ENCODE assay signal across 11 cellular contexts in the genomic region with DNA sequence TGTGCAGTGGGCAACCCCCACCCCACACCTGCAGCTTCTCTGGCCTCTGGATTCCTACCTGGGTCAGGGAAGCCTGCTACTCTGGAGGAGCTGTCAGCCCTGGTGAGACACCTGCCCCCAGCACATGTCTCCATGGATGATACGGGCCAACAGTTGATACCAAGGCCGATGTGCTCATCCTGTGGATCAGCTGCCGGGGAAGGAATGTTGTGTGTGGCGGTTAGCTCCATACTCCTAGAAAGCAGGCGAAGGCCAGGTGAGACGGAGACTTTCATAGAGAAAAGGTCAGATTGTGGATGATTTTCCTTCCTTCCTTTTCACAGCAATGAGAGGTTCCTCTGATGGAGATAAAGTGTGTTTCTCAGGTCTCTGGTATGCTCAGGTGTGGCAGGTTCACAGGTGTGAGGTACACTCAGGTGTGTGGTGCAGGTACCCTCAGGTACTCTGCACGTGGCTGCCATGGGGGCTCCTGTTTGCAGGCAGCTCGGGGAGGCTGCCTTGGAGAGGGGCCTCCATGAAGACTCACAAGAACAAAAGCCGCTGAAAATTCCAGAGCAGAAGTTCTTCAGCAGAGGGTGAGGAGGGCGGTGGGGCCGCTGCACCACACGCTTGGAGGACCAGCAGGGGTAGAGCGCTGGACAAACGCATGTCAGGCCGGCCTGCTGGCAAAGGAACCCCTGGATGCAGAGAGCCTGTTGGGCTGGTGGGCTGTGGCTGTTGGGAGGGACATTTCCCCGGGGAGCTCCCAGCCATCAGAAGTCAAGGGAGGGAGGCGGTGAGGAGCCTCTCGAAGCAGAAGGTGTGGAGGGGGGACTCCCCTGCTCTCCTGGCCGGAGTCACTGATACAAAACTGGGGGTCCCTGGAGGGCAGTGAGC. TPM values are rescaled to one million over a fixed set of nuclear protein-coding genes. Genes with fewer than 3 reads are reported as not detected.
DNase-seq lines count a peak whose midpoint lies in the region; ATAC-seq, FAIRE-seq and TF ChIP-seq lines count a peak whose summit lies in the region.
"Had no signal": no experiment of that assay in that cellular context is flagged by ENCODE, and none has a peak within 500 bp of the region (broad histone marks: within the 10 kb centered on the region; RNA-seq: fewer than 3 reads in every experiment).

No MANE protein-coding gene starts in this region.

- H3K4me1 ChIP-seq in BLaER1 = peaks cover 90% of the 10 kb centered on the region

- H3K27me3 ChIP-seq in BLaER1 = peaks cover 32% of the 10 kb centered on the region

- peak overlapping the region; percentile 87 for H3K4me2 ChIP-seq in BLaER1

- H3K4me3 Mint-ChIP-seq in activated B cell treated with CpG ODN at 0.5 μM for 24 hours = no peak overlapping the region

- H3K4me3 ChIP-seq in BLaER1 = no peak overlapping the region
- H3K4me3 ChIP-seq: heart right ventricle had no signal

- ATAC-seq in GM19351 (IDR thresholded peaks at IDR 0.05; ENCODE audit: unreplicated experiment) (peak; percentile 5), HG02852 (IDR thresholded peaks at IDR 0.05; ENCODE audit: unreplicated experiment) (peak; percentile 19), activated B cell treated with CpG ODN at 0.5 μM for 24 hours (ENCODE audit: low read depth) (peak; percentile 6), sciatic nerve (no peak)

- no peaks in the 10 kb centered on the region for H3K9me3 Mint-ChIP-seq in activated B cell treated with CpG ODN at 0.5 μM for 24 hours

- no peaks in the 10 kb centered on the region for H3K9me3 ChIP-seq in BLaER1
- H3K9me3 ChIP-seq: heart right ventricle had no signal

- H3K9ac ChIP-seq in BLaER1 = no peak overlapping the region

- H3K27me3 Mint-ChIP-seq in activated B cell treated with CpG ODN at 0.5 μM for 24 hours = peaks cover 11% of the 10 kb centered on the region

- CTCF ChIA-PET in activated B cell treated with CpG ODN at 0.5 μM for 24 hours (lab: Charles Lee) = interaction anchor here (1.0 to 4.5 kb wide), 10 partner anchors 21 to 586 kb away, joined by 3 to 34 read pairs (median 6); no protein-coding TSS in a partner anchor

- peaks cover 21% of the 10 kb centered on the region for H3K36me3 ChIP-seq in BLaER1

- H3K27ac Mint-ChIP-seq in activated B cell treated with CpG ODN at 0.5 μM for 24 hours = peak overlapping the region; percentile 6

- POLR2A ChIA-PET in activated B cell treated with CpG ODN at 0.5 μM for 24 hours (lab: Charles Lee) = interaction anchor here (0.5 to 1.6 kb wide), 5 partner anchors 39 to 130 kb away, joined by 3 to 5 read pairs (median 4); no protein-coding TSS in a partner anchor

- peaks cover 21% of the 10 kb centered on the region for H3K4me1 Mint-ChIP-seq in activated B cell treated with CpG ODN at 0.5 μM for 24 hours

- no peak for TF ChIP-seq CTCF in activated B cell treated with CpG ODN at 0.5 μM for 24 hours (IDR thresholded peaks at IDR 0.05)

- H3K27ac ChIP-seq in BLaER1 = peak overlapping the region; percentile 33; the same call in 1 of the 2 replicates
- H3K27ac ChIP-seq: heart right ventricle had no signal

- DNase-seq in activated B cell treated with CpG ODN at 0.5 μM for 24 hours (no peak), sciatic nerve (ENCODE audit: low spot score) (no peak), GM03348 (ENCODE audit: low spot score) (no peak), middle frontal gyrus (ENCODE audit: extremely low spot score, low spot score) (no peak), frontal cortex (ENCODE audit: low spot score in 2 of 2) (no peak)
- DNase-seq: NCI-H1048 had no signal

- peaks cover 92% of the 10 kb centered on the region for H4K20me1 ChIP-seq in BLaER1

- no peak for FAIRE-seq in frontal cortex (lab: Jason Lieb, UNC)
- FAIRE-seq: small intestine had no signal

- intact Hi-C loops in activated B cell treated with CpG ODN at 0.5 μM for 24 hours (cut with micrococcal nuclease) (loop anchor here (1.0 to 10.0 kb wide), 4 partner anchors 109 to 586 kb away; no protein-coding TSS in a partner anchor), sciatic nerve (cut with DNase I) (no loop called here)

- peaks cover 38% of the 10 kb centered on the region for H3K36me3 Mint-ChIP-seq in activated B cell treated with CpG ODN at 0.5 μM for 24 hours (ENCODE audit: low read depth)

RNA-seq across cellular contexts. Expression of a gene that starts 5.1 kb away (rescaled TPM):
- total RNA-seq in activated B cell treated with CpG ODN at 0.5 μM for 24 hours = 5.1 and 6.1 TPM in 2 replicates
- 5.1 TPM for total RNA-seq in sciatic nerve
- 1.2 TPM for total RNA-seq in frontal cortex

RNA-seq across cellular contexts. Expression of a gene that starts 45.0 kb away (rescaled TPM):
- total RNA-seq in activated B cell treated with CpG ODN at 0.5 μM for 24 hours = 113 and 116 TPM in 2 replicates
- total RNA-seq in sciatic nerve = 70.3 TPM
- total RNA-seq in frontal cortex = 49.7 TPM
